In genomic region chr13:43441916-43442315, GRCh38 we compare ENCODE assay signal across 1 cellular context.
TF ChIP-seq lines count a peak whose summit lies in the region.

No MANE protein-coding gene starts in this region.

TF ChIP-seq in GM23338, 12 proteins besides CTCF, POLR2A, EP300 and RAD21 (continued from another document):
- no peak for TF ChIP-seq ZNF462 (CRISPR knock-in tag; IDR thresholded peaks at IDR 0.05)
